Comparison of ENCODE assay signal across 28 cellular contexts in the genomic region with DNA sequence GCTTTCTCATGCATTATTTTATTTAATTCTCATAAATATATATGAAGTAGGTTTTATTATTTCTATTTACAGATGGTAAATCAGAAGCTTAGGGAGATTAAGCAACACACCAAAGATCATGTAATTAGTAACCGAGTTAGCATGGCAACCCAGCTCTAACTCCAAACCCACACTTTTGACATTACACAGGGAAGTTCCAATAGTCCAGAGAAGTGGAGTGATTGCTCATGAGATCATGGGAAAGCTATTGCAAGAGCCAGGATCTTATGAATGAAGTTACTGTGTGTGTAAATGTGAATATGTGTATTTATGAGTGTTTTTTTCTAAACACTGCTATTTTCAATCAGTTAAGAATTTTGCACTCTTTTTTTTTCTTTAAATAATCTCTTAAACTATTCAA.
"Had no signal": no experiment of that assay in that cellular context is flagged by ENCODE, and none has a peak within 500 bp of the region (broad histone marks: within the 10 kb centered on the region; RNA-seq: fewer than 3 reads in every experiment).

No MANE protein-coding gene starts in this region.

- H3K36me3 Mint-ChIP-seq: activated naive CD4-positive, alpha-beta T cell treated with anti-CD3 and anti-CD28 coated beads, Interleukin-2, amount 10 ng/mL, durations not matched to agents 7 days and 5 days; activated naive CD8-positive, alpha-beta T cell treated with anti-CD3 and anti-CD28 coated beads, Interleukin-2, amount 10 ng/mL, durations not matched to agents 7 days and 5 days; memory B cell; naive thymus-derived CD8-positive, alpha-beta T cell; neural progenitor cell had no signal

- H3K4me1 ChIP-seq: breast epithelium, esophagus muscularis mucosa, foreskin keratinocyte, heart right ventricle, neural progenitor cell, suprapubic skin, tibial artery had no signal

- H3K27me3 ChIP-seq: breast epithelium, foreskin keratinocyte, neural progenitor cell, suprapubic skin, tibial artery had no signal

- H3K4me3 ChIP-seq: breast epithelium, esophagus muscularis mucosa, heart right ventricle, neural progenitor cell, suprapubic skin, tibial artery had no signal

- H3K9me3 Mint-ChIP-seq: activated CD4-positive, alpha-beta memory T cell treated with anti-CD3 and anti-CD28 coated beads, Interleukin-2, amount 10 ng/mL, durations not matched to agents 7 days and 5 days; activated CD4-positive, alpha-beta T cell treated with anti-CD3 and anti-CD28 coated beads, Interleukin-2, amount 10 ng/mL, durations not matched to agents 24 days and 14 days; activated naive CD4-positive, alpha-beta T cell treated with anti-CD3 and anti-CD28 coated beads, Interleukin-2, amount 10 ng/mL, durations not matched to agents 7 days and 5 days; activated naive CD8-positive, alpha-beta T cell treated with anti-CD3 and anti-CD28 coated beads, Interleukin-2, amount 10 ng/mL, durations not matched to agents 7 days and 5 days; activated T-cell treated with anti-CD3 and anti-CD28 coated beads, Interleukin-2, amount 50 U/mL, for 24 hours; central memory CD8-positive, alpha-beta T cell; endodermal cell; neural progenitor cell had no signal

- H3K27ac Mint-ChIP-seq: activated CD4-positive, alpha-beta memory T cell treated with anti-CD3 and anti-CD28 coated beads, Interleukin-2, amount 10 ng/mL, durations not matched to agents 7 days and 5 days; activated CD4-positive, alpha-beta T cell treated with anti-CD3 and anti-CD28 coated beads, Interleukin-2, amount 10 ng/mL, durations not matched to agents 24 days and 14 days; activated naive CD4-positive, alpha-beta T cell treated with anti-CD3 and anti-CD28 coated beads, Interleukin-2, amount 10 ng/mL, durations not matched to agents 7 days and 5 days; activated naive CD8-positive, alpha-beta T cell treated with anti-CD3 and anti-CD28 coated beads, Interleukin-2, amount 10 ng/mL, durations not matched to agents 7 days and 5 days; activated T-cell treated with anti-CD3 and anti-CD28 coated beads, Interleukin-2, amount 50 U/mL, for 24 hours; dendritic cell treated with granulocyte-macrophage colony-stimulating factor and Interleukin-4, amounts not matched to agents 40 ng/mL and 50 ng/mL, for 4 days; endodermal cell; memory B cell; naive thymus-derived CD8-positive, alpha-beta T cell; neural progenitor cell had no signal

- H3K36me3 ChIP-seq: breast epithelium, esophagus muscularis mucosa, heart right ventricle, neural progenitor cell, suprapubic skin, tibial artery had no signal

- H3K27ac ChIP-seq: breast epithelium, esophagus muscularis mucosa, foreskin keratinocyte, neural progenitor cell, suprapubic skin, tibial artery had no signal

- DNase-seq: activated CD4-positive, alpha-beta memory T cell treated with anti-CD3 and anti-CD28 coated beads, Interleukin-2, amount 10 ng/mL, durations not matched to agents 7 days and 5 days; activated CD4-positive, alpha-beta T cell treated with anti-CD3 and anti-CD28 coated beads, Interleukin-2, amount 10 ng/mL, durations not matched to agents 24 days and 14 days; activated CD4-positive, CD25-positive, alpha-beta regulatory T cell treated with anti-CD3 and anti-CD28 coated beads, Interleukin-2, amount 50 U/mL, for 72 hours; activated CD8-positive, alpha-beta memory T cell treated with anti-CD3 and anti-CD28 coated beads, Interleukin-2, amount 50 U/mL, for 48 hours; activated gamma-delta T cell; activated naive CD4-positive, alpha-beta T cell treated with anti-CD3 and anti-CD28 coated beads, Interleukin-2, amount 10 ng/mL, durations not matched to agents 7 days and 5 days; activated naive CD8-positive, alpha-beta T cell treated with anti-CD3 and anti-CD28 coated beads, Interleukin-2, amount 10 ng/mL, durations not matched to agents 7 days and 5 days; activated T-cell treated with anti-CD3 and anti-CD28 coated beads, Interleukin-2, amount 50 U/mL, for 24 hours; amniotic stem cell; endodermal cell; heart right ventricle; kidney glomerular epithelial cell; naive thymus-derived CD8-positive, alpha-beta T cell; occipital lobe; posterior cingulate gyrus; stimulated activated CD4-positive, alpha-beta T cell treated with anti-CD3 and anti-CD28 coated beads, Interleukin-15, amount 100 ng/mL, for 24 hours; stimulated activated CD4-positive, alpha-beta T cell treated with anti-CD3 and anti-CD28 coated beads, Interleukin-2, amount 100 ng/mL, for 24 hours; stimulated activated naive CD4-positive, alpha-beta T cell; T-helper 2 cell; tibial artery had no signal

- H3K4me3 Mint-ChIP-seq: activated CD4-positive, alpha-beta memory T cell treated with anti-CD3 and anti-CD28 coated beads, Interleukin-2, amount 10 ng/mL, durations not matched to agents 7 days and 5 days; activated CD4-positive, alpha-beta T cell treated with anti-CD3 and anti-CD28 coated beads, Interleukin-2, amount 10 ng/mL, durations not matched to agents 24 days and 14 days; activated naive CD4-positive, alpha-beta T cell treated with anti-CD3 and anti-CD28 coated beads, Interleukin-2, amount 10 ng/mL, durations not matched to agents 7 days and 5 days; activated naive CD8-positive, alpha-beta T cell treated with anti-CD3 and anti-CD28 coated beads, Interleukin-2, amount 10 ng/mL, durations not matched to agents 7 days and 5 days; activated T-cell treated with anti-CD3 and anti-CD28 coated beads, Interleukin-2, amount 50 U/mL, for 24 hours; central memory CD8-positive, alpha-beta T cell; dendritic cell treated with granulocyte-macrophage colony-stimulating factor and Interleukin-4, amounts not matched to agents 40 ng/mL and 50 ng/mL, for 4 days; endodermal cell; memory B cell; naive thymus-derived CD8-positive, alpha-beta T cell; neural progenitor cell had no signal

- H3K27me3 Mint-ChIP-seq: activated CD4-positive, alpha-beta memory T cell treated with anti-CD3 and anti-CD28 coated beads, Interleukin-2, amount 10 ng/mL, durations not matched to agents 7 days and 5 days; activated CD4-positive, alpha-beta T cell treated with anti-CD3 and anti-CD28 coated beads, Interleukin-2, amount 10 ng/mL, durations not matched to agents 24 days and 14 days; activated naive CD4-positive, alpha-beta T cell treated with anti-CD3 and anti-CD28 coated beads, Interleukin-2, amount 10 ng/mL, durations not matched to agents 7 days and 5 days; activated naive CD8-positive, alpha-beta T cell treated with anti-CD3 and anti-CD28 coated beads, Interleukin-2, amount 10 ng/mL, durations not matched to agents 7 days and 5 days; activated T-cell treated with anti-CD3 and anti-CD28 coated beads, Interleukin-2, amount 50 U/mL, for 24 hours; central memory CD8-positive, alpha-beta T cell; dendritic cell treated with granulocyte-macrophage colony-stimulating factor and Interleukin-4, amounts not matched to agents 40 ng/mL and 50 ng/mL, for 4 days; memory B cell had no signal

- H3K9me3 ChIP-seq: breast epithelium, esophagus muscularis mucosa, heart right ventricle, suprapubic skin, tibial artery had no signal

- ATAC-seq: foreskin keratinocyte; naive thymus-derived CD8-positive, alpha-beta T cell had no signal

- H3K4me1 Mint-ChIP-seq: activated CD4-positive, alpha-beta memory T cell treated with anti-CD3 and anti-CD28 coated beads, Interleukin-2, amount 10 ng/mL, durations not matched to agents 7 days and 5 days; activated CD4-positive, alpha-beta T cell treated with anti-CD3 and anti-CD28 coated beads, Interleukin-2, amount 10 ng/mL, durations not matched to agents 24 days and 14 days; activated naive CD4-positive, alpha-beta T cell treated with anti-CD3 and anti-CD28 coated beads, Interleukin-2, amount 10 ng/mL, durations not matched to agents 7 days and 5 days; activated naive CD8-positive, alpha-beta T cell treated with anti-CD3 and anti-CD28 coated beads, Interleukin-2, amount 10 ng/mL, durations not matched to agents 7 days and 5 days; central memory CD8-positive, alpha-beta T cell; endodermal cell; memory B cell; naive thymus-derived CD8-positive, alpha-beta T cell had no signal
